14 cellular contexts compared by ENCODE assay signal in genomic region chr10:47261556-47261955, GRCh38. TPM values are rescaled to one million over a fixed set of nuclear protein-coding genes. Genes with fewer than 3 reads are reported as not detected.
A peak's percentile ranks its signal among the peaks of the same experiment; 100 is the strongest.
DNase-seq lines count a peak whose midpoint lies in the region; TF ChIP-seq lines count a peak whose summit lies in the region.
"Had no signal": no experiment of that assay in that cellular context is flagged by ENCODE, and none has a peak within 500 bp of the region (broad histone marks: within the 10 kb centered on the region; RNA-seq: fewer than 3 reads in every experiment).

No MANE protein-coding gene starts in this region.

- no peak for DNase-seq in CD8-positive, alpha-beta memory T cell
- DNase-seq in activated CD4-positive, alpha-beta memory T cell treated with anti-CD3 and anti-CD28 coated beads, Interleukin-2, amount 10 ng/mL, durations not matched to agents 7 days and 5 days: no peak
- DNase-seq in glutamatergic neuron (no peak), cerebellar nuclear complex (lab: John Stamatoyannopoulos, UW) (no peak), HPDE6-E6E7 (ENCODE audit: extremely low spot score) (no peak), NCI-H1417 (lab: John Stamatoyannopoulos, UW) (no peak), DMS 273 treated with DMSO at 0.1 percent for 48 hours (lab: John Stamatoyannopoulos, UW) (no peak)
- DNase-seq: gastrocnemius medialis, NCI-H187, NCI-H510A, SJCRH30 had no signal

- no peak overlapping the region for H3K9ac ChIP-seq in BLaER1

- peaks cover 0 to 2% of the 10 kb centered on the region in 2 donors for H3K27me3 Mint-ChIP-seq in CD8-positive, alpha-beta memory T cell
- no peaks in the 10 kb centered on the region for H3K27me3 Mint-ChIP-seq in activated CD4-positive, alpha-beta memory T cell treated with anti-CD3 and anti-CD28 coated beads, Interleukin-2, amount 10 ng/mL, durations not matched to agents 7 days and 5 days
- peaks cover 3% of the 10 kb centered on the region for H3K27me3 Mint-ChIP-seq in glutamatergic neuron (ENCODE audit: unreplicated experiment)

- H3K36me3 Mint-ChIP-seq in CD8-positive, alpha-beta memory T cell: peaks cover 0 to 3% (median 0%) of the 10 kb centered on the region in 3 donors
- peaks cover 9% of the 10 kb centered on the region for H3K36me3 Mint-ChIP-seq in activated CD4-positive, alpha-beta memory T cell treated with anti-CD3 and anti-CD28 coated beads, Interleukin-2, amount 10 ng/mL, durations not matched to agents 7 days and 5 days (ENCODE audit: low read depth)
- H3K36me3 Mint-ChIP-seq in glutamatergic neuron (ENCODE audit: unreplicated experiment): no peaks in the 10 kb centered on the region

- peak overlapping the region in 4 of 7 donors; percentile 2 to 70 (median 36) for H3K4me3 Mint-ChIP-seq in CD8-positive, alpha-beta memory T cell
- H3K4me3 Mint-ChIP-seq in activated CD4-positive, alpha-beta memory T cell treated with anti-CD3 and anti-CD28 coated beads, Interleukin-2, amount 10 ng/mL, durations not matched to agents 7 days and 5 days: no peak overlapping the region
- no peak overlapping the region for H3K4me3 Mint-ChIP-seq in glutamatergic neuron (ENCODE audit: unreplicated experiment)

- H3K4me1 ChIP-seq in BLaER1: peaks cover 39% of the 10 kb centered on the region
- H3K4me1 ChIP-seq in CD8-positive, alpha-beta memory T cell (ENCODE audit: insufficient read depth, low read length): peaks cover 68% of the 10 kb centered on the region
- H3K4me1 ChIP-seq: gastrocnemius medialis, SJCRH30 had no signal

- H3K27ac ChIP-seq in BLaER1: no peak overlapping the region
- no peak overlapping the region for H3K27ac ChIP-seq in CD8-positive, alpha-beta memory T cell (ENCODE audit: low read depth, low read length)
- H3K27ac ChIP-seq: gastrocnemius medialis, SJCRH30 had no signal

- H3K4me1 Mint-ChIP-seq in CD8-positive, alpha-beta memory T cell: peaks cover 61 to 89% (median 77%) of the 10 kb centered on the region in 3 donors
- H3K4me1 Mint-ChIP-seq in activated CD4-positive, alpha-beta memory T cell treated with anti-CD3 and anti-CD28 coated beads, Interleukin-2, amount 10 ng/mL, durations not matched to agents 7 days and 5 days: peaks cover 51% of the 10 kb centered on the region
- H3K4me1 Mint-ChIP-seq in glutamatergic neuron (ENCODE audit: low read depth, unreplicated experiment): peaks cover 18% of the 10 kb centered on the region

- peak overlapping the region; percentile 57; the same call in 1 of the 2 replicates for H3K4me2 ChIP-seq in BLaER1

- no peaks in the 10 kb centered on the region for H3K27me3 ChIP-seq in BLaER1
- no peaks in the 10 kb centered on the region for H3K27me3 ChIP-seq in CD8-positive, alpha-beta memory T cell (ENCODE audit: insufficient read depth, low read length, poor library complexity, severe bottlenecking)
- H3K27me3 ChIP-seq: gastrocnemius medialis, SJCRH30 had no signal

- H3K9me3 ChIP-seq in BLaER1: no peaks in the 10 kb centered on the region
- H3K9me3 ChIP-seq in CD8-positive, alpha-beta memory T cell (ENCODE audit: low read length): no peaks in the 10 kb centered on the region
- H3K9me3 ChIP-seq: gastrocnemius medialis, SJCRH30 had no signal

- H4K20me1 ChIP-seq in BLaER1: no peaks in the 10 kb centered on the region

- CTCF ChIA-PET in CD8-positive, alpha-beta memory T cell (lab: Charles Lee): interaction anchor here (1.7 to 4.0 kb wide), 4 partner anchors 10 to 213 kb away, joined by 4 to 13 read pairs (median 6); no protein-coding TSS in a partner anchor
- CTCF ChIA-PET in activated CD4-positive, alpha-beta memory T cell treated with anti-CD3 and anti-CD28 coated beads, Interleukin-2, amount 10 ng/mL, durations not matched to agents 7 days and 5 days (lab: Charles Lee): interaction anchor here (1.4 kb wide), 1 partner anchor 44 kb away, joined by 3 read pairs; no protein-coding TSS in a partner anchor

- H3K9me3 Mint-ChIP-seq in CD8-positive, alpha-beta memory T cell: peaks cover 0 to 2% (median 0%) of the 10 kb centered on the region in 5 donors
- H3K9me3 Mint-ChIP-seq in activated CD4-positive, alpha-beta memory T cell treated with anti-CD3 and anti-CD28 coated beads, Interleukin-2, amount 10 ng/mL, durations not matched to agents 7 days and 5 days: peaks cover 12% of the 10 kb centered on the region
- peaks cover 4% of the 10 kb centered on the region for H3K9me3 Mint-ChIP-seq in glutamatergic neuron (ENCODE audit: unreplicated experiment)

- POLR2A ChIA-PET in CD8-positive, alpha-beta memory T cell (lab: Charles Lee): no interaction called here
- POLR2A ChIA-PET in activated CD4-positive, alpha-beta memory T cell treated with anti-CD3 and anti-CD28 coated beads, Interleukin-2, amount 10 ng/mL, durations not matched to agents 7 days and 5 days (lab: Charles Lee): interaction anchor here (0.7 kb wide), 1 partner anchor 16 kb away, joined by 3 read pairs; no protein-coding TSS in a partner anchor

- no peak overlapping the region for H3K4me3 ChIP-seq in BLaER1
- no peak overlapping the region for H3K4me3 ChIP-seq in CD8-positive, alpha-beta memory T cell (ENCODE audit: low read length)
- H3K4me3 ChIP-seq: gastrocnemius medialis, SJCRH30 had no signal

- no peak for TF ChIP-seq CTCF in glutamatergic neuron (IDR thresholded peaks at IDR 0.05; ENCODE audit: partially characterized antibody, unreplicated experiment)

- H3K27ac Mint-ChIP-seq in CD8-positive, alpha-beta memory T cell: peak overlapping the region; percentile 71 to 96 (median 91)
- peak overlapping the region; percentile 73 for H3K27ac Mint-ChIP-seq in activated CD4-positive, alpha-beta memory T cell treated with anti-CD3 and anti-CD28 coated beads, Interleukin-2, amount 10 ng/mL, durations not matched to agents 7 days and 5 days
- peak overlapping the region; percentile 75 for H3K27ac Mint-ChIP-seq in glutamatergic neuron (ENCODE audit: unreplicated experiment)

- no peaks in the 10 kb centered on the region for H3K36me3 ChIP-seq in BLaER1
- H3K36me3 ChIP-seq in CD8-positive, alpha-beta memory T cell (ENCODE audit: insufficient read depth, low read length): no peaks in the 10 kb centered on the region
- H3K36me3 ChIP-seq: gastrocnemius medialis, SJCRH30 had no signal

RNA-seq across cellular contexts. Expression of gene GDF10, which starts 38.4 kb away (rescaled TPM):
- total RNA-seq in CD8-positive, alpha-beta memory T cell: under 1 TPM; 0.18 to 0.24 TPM
- 0.21 TPM for polyA plus RNA-seq in CD8-positive, alpha-beta memory T cell
- not detected for total RNA-seq in activated CD4-positive, alpha-beta memory T cell treated with anti-CD3 and anti-CD28 coated beads, Interleukin-2, amount 10 ng/mL, durations not matched to agents 7 days and 5 days
- not detected for total RNA-seq in glutamatergic neuron (ENCODE audit: unreplicated experiment)
- total RNA-seq: HT-29, myocyte, SJCRH30 had no signal

Comparison
In these comparisons a context has a peak if more than half of its experiments do, and no peak if none do; other contexts are left out.
1. H3K4me3 Mint-ChIP-seq: peak in CD8-positive, alpha-beta memory T cell (4 of 7); none in activated CD4-positive, alpha-beta memory T cell treated with anti-CD3 and anti-CD28 coated beads, Interleukin-2, amount 10 ng/mL, durations not matched to agents 7 days and 5 days (single experiment) and glutamatergic neuron (single experiment).
2. Peak in every context shown above with its lines, with median percentiles within 50 percentile points of each other: H3K27ac Mint-ChIP-seq.